ENCODE assay signal across 6 cellular contexts in the genomic region with DNA sequence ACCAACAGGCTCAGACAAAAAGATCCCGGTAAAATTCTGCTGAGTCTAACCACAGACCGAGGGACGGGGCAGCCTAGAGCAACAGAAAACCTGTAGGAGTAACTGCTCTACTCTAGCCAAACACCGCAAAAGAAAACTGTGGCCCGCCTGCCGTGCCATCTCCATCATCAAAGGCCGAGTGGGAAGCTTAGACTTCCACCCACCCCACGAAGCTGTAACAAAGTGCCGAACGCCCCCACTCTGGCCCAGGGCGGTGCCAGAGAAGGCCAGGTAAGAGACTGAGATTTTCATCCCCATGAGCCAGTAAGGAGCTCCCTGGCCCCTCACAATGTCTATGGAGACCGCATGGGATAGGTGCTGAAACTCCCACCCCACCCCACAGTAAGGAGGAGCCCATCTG.
"Had no signal": no experiment of that assay in that cellular context is flagged by ENCODE, and none has a peak within 500 bp of the region (broad histone marks: within the 10 kb centered on the region; RNA-seq: fewer than 3 reads in every experiment).

No MANE protein-coding gene starts in this region.

- H3K36me3 Mint-ChIP-seq: IgD-negative memory B cell had no signal

- DNase-seq: IMR-90, KBM-7 had no signal

- H3K4me3 ChIP-seq: K562 had no signal

- H3K27ac Mint-ChIP-seq: IgD-negative memory B cell had no signal

- ATAC-seq: HepG2, K562 had no signal

- H3K27me3 Mint-ChIP-seq: IgD-negative memory B cell had no signal

- H3K4me3 Mint-ChIP-seq: IgD-negative memory B cell had no signal

- H3K4me1 Mint-ChIP-seq: IgD-negative memory B cell had no signal

- H3K27ac ChIP-seq: HL-60 had no signal
